Comparison of ENCODE assay signal across 10 cellular contexts in genomic region chr3:48038971-48039481, GRCh38. TPM values are rescaled to one million over a fixed set of nuclear protein-coding genes. Genes with fewer than 3 reads are reported as not detected.
DNase-seq lines count a peak whose midpoint lies in the region; ATAC-seq and TF ChIP-seq lines count a peak whose summit lies in the region.
"Had no signal": no experiment of that assay in that cellular context is flagged by ENCODE, and none has a peak within 500 bp of the region (broad histone marks: within the 10 kb centered on the region; RNA-seq: fewer than 3 reads in every experiment).

No MANE protein-coding gene starts in this region.

- H3K4me1 ChIP-seq in HUES64 (ENCODE audit: insufficient read depth, low read length): peaks cover 24% of the 10 kb centered on the region
- peaks cover 36% of the 10 kb centered on the region for H3K4me1 ChIP-seq in lower lobe of right lung

- H3K27me3 ChIP-seq in HUES64 (ENCODE audit: insufficient read depth, low read length) (no peaks in the 10 kb centered on the region), lower lobe of right lung (ENCODE audit: low read depth) (no peaks in the 10 kb centered on the region)

- H3K9ac ChIP-seq in HUES64 (ENCODE audit: low read depth, low read length): peak overlapping the region; percentile 59; the same call in 1 of the 2 replicates

- no peaks in the 10 kb centered on the region for H3K36me3 ChIP-seq in HUES64 (ENCODE audit: insufficient read depth, low read length)
- H3K36me3 ChIP-seq in lower lobe of right lung: no peaks in the 10 kb centered on the region

- TF ChIP-seq CTCF in choroid plexus epithelial cell (conservative IDR thresholded peaks at IDR 0.05; ENCODE audit: low read depth, low read length): no peak
- no peak for TF ChIP-seq CTCF in lower lobe of right lung (IDR thresholded peaks at IDR 0.05)

- H3K9me3 ChIP-seq in HUES64 (ENCODE audit: insufficient read depth, low read depth, low read length) (no peaks in the 10 kb centered on the region), lower lobe of right lung (no peaks in the 10 kb centered on the region)

- peak overlapping the region; percentile 84 for H3K27ac ChIP-seq in HUES64 (ENCODE audit: low read depth, low read length)
- H3K27ac ChIP-seq in lower lobe of right lung: peak overlapping the region; percentile 61

- H3K4me3 ChIP-seq in HUES64 (ENCODE audit: low read length): no peak overlapping the region
- H3K4me3 ChIP-seq in choroid plexus epithelial cell (ENCODE audit: low read depth, low read length): no peak overlapping the region
- no peak overlapping the region for H3K4me3 ChIP-seq in lower lobe of right lung

- DNase-seq in choroid plexus epithelial cell (ENCODE audit: low read depth) (peak; percentile 28), lower lobe of right lung (no peak), superior temporal gyrus (ENCODE audit: extremely low spot score) (peak; percentile 58), GM19240 (ENCODE audit: insufficient read length, low spot score) (no peak), H4 (ENCODE audit: low spot score) (no peak), MV-4-11 (lab: John Stamatoyannopoulos, UW) (no peak)
- DNase-seq: activated CD4-positive, alpha-beta T cell treated with anti-CD3 and anti-CD28 coated beads for 1 hour; NCI-H510A had no signal

- intact Hi-C loops in lower lobe of right lung (cut with DNase I): no loop called here

- 79% methylated on average over 6 of the region's 6 CpGs for WGBS in HUES64

- ATAC-seq in lower lobe of right lung (peak in 1 of 2 donors; percentile 20), HG02588 (IDR thresholded peaks at IDR 0.05; ENCODE audit: unreplicated experiment) (no peak)

RNA-seq across cellular contexts. Expression of gene MAP4, which starts 22.8 kb away (rescaled TPM):
- 79.9 TPM for polyA plus RNA-seq in HUES64 (2013, experiment 1 of 2)
- polyA plus RNA-seq in HUES64 (2013, experiment 2 of 2): 94.1 TPM
- total RNA-seq in lower lobe of right lung: 166 TPM
- 35.8 and 40.8 TPM in 2 replicates for total RNA-seq in H4 (2014; rRNA removed; shearing (Covaris generic))

Comparison
In these comparisons a context has a peak if more than half of its experiments do, and no peak if none do; other contexts are left out.
1. DNase-seq: peak in choroid plexus epithelial cell (single experiment) and superior temporal gyrus (single experiment); none in lower lobe of right lung (single experiment), GM19240 (single experiment), H4 (single experiment) and MV-4-11 (single experiment).